ENCODE assay signal across 8 cellular contexts in the genomic region with DNA sequence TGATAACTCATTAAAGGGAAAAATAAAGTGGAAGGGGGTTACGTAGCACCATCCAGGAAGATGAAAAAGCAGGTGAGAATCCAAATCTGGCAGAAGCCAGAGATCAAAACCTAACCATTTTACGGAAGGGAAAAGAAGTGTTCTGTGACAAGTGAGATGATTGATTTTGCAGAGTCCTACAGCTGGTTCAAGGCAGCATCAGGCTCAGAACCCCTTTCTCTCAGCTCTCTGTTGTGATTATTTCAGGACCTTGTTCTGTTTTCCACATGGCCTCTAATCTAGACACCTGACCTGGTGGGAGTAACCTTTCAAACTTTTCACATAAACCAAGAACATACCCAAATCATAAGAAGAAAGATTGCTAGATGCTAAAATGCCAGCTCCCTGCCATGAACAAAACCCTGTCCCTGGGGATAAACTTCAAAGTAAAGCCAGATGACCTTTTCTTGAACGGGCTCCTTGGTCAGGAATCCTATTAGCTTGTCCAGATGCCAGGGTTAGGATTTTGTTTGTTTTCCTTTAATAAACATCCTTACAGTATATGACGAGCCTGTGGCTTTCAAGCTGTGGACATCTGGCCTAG. TPM values are rescaled to one million over a fixed set of nuclear protein-coding genes. Genes with fewer than 3 reads are reported as not detected.
DNase-seq lines count a peak whose midpoint lies in the region; ATAC-seq and TF ChIP-seq lines count a peak whose summit lies in the region.

No MANE protein-coding gene starts in this region.

- TF ChIP-seq POLR2A in GM19099 (IDR thresholded peaks at IDR 0.05; ENCODE audit: extremely low read depth, insufficient read length, low read depth) = peak; percentile 14

- no peak overlapping the region for H4K8ac ChIP-seq in mesenchymal stem cell (ENCODE audit: low read length)

- peak overlapping the region; percentile 97 for H3K4me3 ChIP-seq in ACC112 (ENCODE audit: low read depth, low read length)
- H3K4me3 ChIP-seq in mesenchymal stem cell (ENCODE audit: insufficient read depth in 1 of 2, low read depth in 1 of 2, low read length in 2 of 2) = peak overlapping the region in 1 of 2 experiments; percentile 97

- H2AFZ ChIP-seq in ACC112 (ENCODE audit: low read length, unreplicated experiment) (no peak overlapping the region), mesenchymal stem cell (ENCODE audit: low read depth, low read length) (no peak overlapping the region)

- H2BK120ac ChIP-seq in mesenchymal stem cell (ENCODE audit: low read depth, low read length) = no peak overlapping the region

- no peak overlapping the region for H3K14ac ChIP-seq in mesenchymal stem cell (ENCODE audit: low read length in 2 of 2)

- H3K27me3 Mint-ChIP-seq in activated naive CD8-positive, alpha-beta T cell treated with anti-CD3 and anti-CD28 coated beads, Interleukin-2, amount 50 U/mL, for 24 hours = no peaks in the 10 kb centered on the region

- H2AK5ac ChIP-seq in mesenchymal stem cell (ENCODE audit: low read length, severe bottlenecking) = peak overlapping the region; percentile 32

- no peak overlapping the region for H2BK15ac ChIP-seq in mesenchymal stem cell (ENCODE audit: low read depth, poor library complexity, severe bottlenecking)

- H3K27ac ChIP-seq in ACC112 (ENCODE audit: low read depth, low read length) (peak overlapping the region; percentile 85), mesenchymal stem cell (ENCODE audit: low read length, poor library complexity, severe bottlenecking) (no peak overlapping the region)

- H2BK5ac ChIP-seq in mesenchymal stem cell (ENCODE audit: low read depth, low read length, poor library complexity, severe bottlenecking) = no peak overlapping the region

- peaks cover 42% of the 10 kb centered on the region for H3K4me1 ChIP-seq in ACC112 (ENCODE audit: control insufficient read depth, insufficient read depth, low read length, unreplicated experiment)
- H3K4me1 ChIP-seq in mesenchymal stem cell (ENCODE audit: control insufficient read depth, insufficient read depth, low read depth, low read length) = peaks cover 15% of the 10 kb centered on the region

- no peak overlapping the region for H3K4me2 ChIP-seq in mesenchymal stem cell (ENCODE audit: low read length, poor library complexity, severe bottlenecking)

- peaks cover 92% of the 10 kb centered on the region for H3K4me1 Mint-ChIP-seq in activated naive CD8-positive, alpha-beta T cell treated with anti-CD3 and anti-CD28 coated beads, Interleukin-2, amount 50 U/mL, for 24 hours

- peaks cover 89% of the 10 kb centered on the region for H3K36me3 Mint-ChIP-seq in activated naive CD8-positive, alpha-beta T cell treated with anti-CD3 and anti-CD28 coated beads, Interleukin-2, amount 50 U/mL, for 24 hours (ENCODE audit: low read depth)

- no peak overlapping the region for H3K23ac ChIP-seq in mesenchymal stem cell (ENCODE audit: low read length in 2 of 2)

- H3K27me3 ChIP-seq in ACC112 (ENCODE audit: insufficient read depth, low read length) (no peaks in the 10 kb centered on the region), mesenchymal stem cell (ENCODE audit: control insufficient read depth in 1 of 2, insufficient read depth in 1 of 2, low read length in 2 of 2) (no peaks in the 10 kb centered on the region)

- no peaks in the 10 kb centered on the region for H3K9me3 Mint-ChIP-seq in activated naive CD8-positive, alpha-beta T cell treated with anti-CD3 and anti-CD28 coated beads, Interleukin-2, amount 50 U/mL, for 24 hours

- peaks cover 18% of the 10 kb centered on the region for H3K79me1 ChIP-seq in mesenchymal stem cell (replicated peaks; ENCODE audit: low read length, poor library complexity, severe bottlenecking)

- H3K79me2 ChIP-seq in ACC112 (ENCODE audit: control insufficient read depth, insufficient read depth, low read length, unreplicated experiment) = peaks cover 97% of the 10 kb centered on the region

- DNase-seq in activated naive CD8-positive, alpha-beta T cell treated with anti-CD3 and anti-CD28 coated beads, Interleukin-2, amount 50 U/mL, for 24 hours = no peak
- DNase-seq in mesenchymal stem cell (no peak), NCI-H2081 treated with DMSO at 0.1 percent for 48 hours (lab: John Stamatoyannopoulos, UW) (no peak), Ammon's horn (ENCODE audit: low spot score) (no peak)
- no peak for DNase-seq in NK-92 treated with Interleukin-12 subunit alpha and Interleukin-12 subunit beta, amount 100 ng/mL, for 24 hours (lab: John Stamatoyannopoulos, UW)

- WGBS in mesenchymal stem cell = 36% methylated on average over 3 of the region's 4 CpGs

- no peak overlapping the region for H3K4ac ChIP-seq in mesenchymal stem cell (ENCODE audit: low read depth in 1 of 2, low read length in 2 of 2)

- H3K36me3 ChIP-seq in ACC112 (ENCODE audit: insufficient read depth, low read length) = peaks cover 64% of the 10 kb centered on the region
- H3K36me3 ChIP-seq in mesenchymal stem cell (ENCODE audit: control insufficient read depth in 1 of 2, insufficient read depth in 2 of 2, low read depth in 1 of 2, low read length in 2 of 2) = peaks cover 30 to 62% of the 10 kb centered on the region in 2 experiments

- H4K91ac ChIP-seq in mesenchymal stem cell (ENCODE audit: low read length) = no peak overlapping the region

- H3K9ac ChIP-seq in mesenchymal stem cell (ENCODE audit: low read length) = peak overlapping the region; percentile 98

- H3K9me3 ChIP-seq in mesenchymal stem cell (ENCODE audit: control insufficient read depth, low read length) = no peaks in the 10 kb centered on the region

- H3K18ac ChIP-seq in mesenchymal stem cell (ENCODE audit: low read depth in 1 of 2, low read length in 2 of 2) = no peak overlapping the region

- peak overlapping the region; percentile 97 for H3K4me3 Mint-ChIP-seq in activated naive CD8-positive, alpha-beta T cell treated with anti-CD3 and anti-CD28 coated beads, Interleukin-2, amount 50 U/mL, for 24 hours

- H3K27ac Mint-ChIP-seq in activated naive CD8-positive, alpha-beta T cell treated with anti-CD3 and anti-CD28 coated beads, Interleukin-2, amount 50 U/mL, for 24 hours = peak overlapping the region; percentile 89

- ATAC-seq in activated naive CD8-positive, alpha-beta T cell treated with anti-CD3 and anti-CD28 coated beads, Interleukin-2, amount 50 U/mL, for 24 hours = no peak
- ATAC-seq in HG02981 (IDR thresholded peaks at IDR 0.05; ENCODE audit: unreplicated experiment) = no peak

- H2BK12ac ChIP-seq in mesenchymal stem cell (ENCODE audit: low read length in 2 of 2) = peak overlapping the region in 1 of 2 experiments; percentile 45

RNA-seq across cellular contexts. Expression of a gene that starts 5.9 kb away (rescaled TPM):
- 4.4 TPM for polyA plus RNA-seq in mesenchymal stem cell (2013, experiment 1 of 2)
- polyA plus RNA-seq in mesenchymal stem cell (2013, experiment 2 of 2) = 4.4 TPM
